Comparison of ENCODE assay signal across 8 cellular contexts in the genomic region with DNA sequence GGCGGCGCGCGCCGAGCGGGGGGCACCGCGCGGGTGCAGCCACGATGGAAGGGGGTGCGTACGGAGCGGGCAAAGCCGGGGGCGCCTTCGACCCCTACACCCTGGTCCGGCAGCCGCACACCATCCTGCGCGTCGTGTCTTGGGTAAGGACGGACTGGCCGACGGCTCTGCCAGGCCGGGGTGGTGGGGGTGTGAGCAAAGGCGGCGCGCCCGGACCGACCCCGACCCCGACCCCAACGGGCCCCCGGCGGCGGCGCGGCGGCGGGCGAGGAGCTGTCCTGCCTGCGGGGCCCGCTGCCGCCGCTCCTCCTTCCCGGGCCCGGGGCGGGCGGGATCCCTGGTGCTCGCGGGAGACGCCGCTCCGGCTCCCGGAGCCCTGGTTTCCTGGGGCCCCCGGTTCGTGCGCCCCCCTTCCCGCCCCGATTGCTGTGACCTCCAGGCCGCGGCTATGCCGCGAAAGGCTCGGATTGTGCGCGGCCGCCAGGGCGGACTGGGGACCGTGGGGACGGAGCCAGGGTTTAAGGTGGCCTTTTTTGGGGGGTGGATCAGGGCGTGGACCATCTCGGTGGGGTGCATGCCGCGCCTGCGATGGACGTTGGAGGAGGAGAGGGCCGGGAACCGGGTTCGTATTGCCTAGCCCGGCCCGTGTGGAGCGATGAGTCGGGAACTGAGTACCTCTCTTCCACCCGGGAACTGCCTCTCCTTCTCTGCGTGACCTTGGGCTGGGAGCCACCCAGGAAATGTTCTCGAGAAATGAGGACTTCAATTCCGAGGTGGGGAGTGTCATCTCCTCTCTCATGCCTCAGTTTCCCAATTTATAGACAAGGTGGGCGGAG. TPM values are rescaled to one million over a fixed set of nuclear protein-coding genes. Genes with fewer than 3 reads are reported as not detected.
DNase-seq lines count a peak whose midpoint lies in the region; ATAC-seq and TF ChIP-seq lines count a peak whose summit lies in the region.

A gene with protein sequence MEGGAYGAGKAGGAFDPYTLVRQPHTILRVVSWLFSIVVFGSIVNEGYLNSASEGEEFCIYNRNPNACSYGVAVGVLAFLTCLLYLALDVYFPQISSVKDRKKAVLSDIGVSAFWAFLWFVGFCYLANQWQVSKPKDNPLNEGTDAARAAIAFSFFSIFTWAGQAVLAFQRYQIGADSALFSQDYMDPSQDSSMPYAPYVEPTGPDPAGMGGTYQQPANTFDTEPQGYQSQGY (plus strand): TSS at position 25 of the 836 bp plus-strand sequence. CDS start 20 bp downstream, at position 45.

- peak within 1 kb of the TSS; percentile 63 for H3K9ac ChIP-seq in OCI-LY1 (ENCODE audit: low read length)

- 5% methylated on average over 89 of the region's 89 CpGs for WGBS in ectodermal cell, 2 experiments
- 2% methylated on average over 89 of the region's 89 CpGs for WGBS in urinary bladder

- H3K9me2 ChIP-seq in OCI-LY1 (ENCODE audit: low read depth, low read length): no peaks in the 10 kb centered on the region

- H3K36me3 ChIP-seq in OCI-LY1 (ENCODE audit: insufficient read depth, low read length) (no peaks in the 10 kb centered on the region), ectodermal cell (ENCODE audit: control insufficient read depth, insufficient read depth, low read length) (no peaks in the 10 kb centered on the region), mucosa of descending colon (ENCODE audit: low read depth) (no peaks in the 10 kb centered on the region), urinary bladder (ENCODE audit: insufficient read depth) (no peaks in the 10 kb centered on the region)

- in situ Hi-C loops in G401 (cut with HindIII; ENCODE audit: low sequenced_read_pairs): loop anchor here (10.0 kb wide), 1 partner anchor 55 kb away; no protein-coding TSS in a partner anchor

- DNase-seq in G401 (ENCODE audit: low spot score) (peak; percentile 61), mucosa of descending colon (no peak), NCI-H1436 (lab: John Stamatoyannopoulos, UW) (no peak), SIG-M5 (lab: John Stamatoyannopoulos, UW) (no peak)

- ATAC-seq in mucosa of descending colon: peak; percentile 20
- no peak for ATAC-seq in GM18520 (IDR thresholded peaks at IDR 0.05; ENCODE audit: unreplicated experiment)

- H3K9me3 ChIP-seq in OCI-LY1 (ENCODE audit: low read length) (no peaks in the 10 kb centered on the region), ectodermal cell (ENCODE audit: control insufficient read depth, low read length) (no peaks in the 10 kb centered on the region), mucosa of descending colon (no peaks in the 10 kb centered on the region)

- no peaks in the 10 kb centered on the region for H3F3A ChIP-seq in OCI-LY1 (ENCODE audit: insufficient read depth, low read length)

- H3K4me3 ChIP-seq in OCI-LY1 (ENCODE audit: low read depth, low read length, poor library complexity, severe bottlenecking) (peak within 1 kb of the TSS; percentile 60), ectodermal cell (ENCODE audit: insufficient read depth, low read depth, low read length) (peak within 1 kb of the TSS; percentile 74), mucosa of descending colon (peak within 1 kb of the TSS; percentile 24), urinary bladder (ENCODE audit: low read depth, low read length) (peak within 1 kb of the TSS; percentile 96)

- H3K27ac ChIP-seq in OCI-LY1 (ENCODE audit: low read depth, low read length, poor library complexity, severe bottlenecking): no peak within 1 kb of the TSS
- H3K27ac ChIP-seq in ectodermal cell (ENCODE audit: insufficient read depth, low read depth, low read length, poor library complexity, severe bottlenecking): no peak within 1 kb of the TSS
- peak within 1 kb of the TSS; percentile 78 for H3K27ac ChIP-seq in urinary bladder (ENCODE audit: low read depth)

- H3K27me3 ChIP-seq in OCI-LY1 (ENCODE audit: insufficient read depth, low read length) (peaks cover 10% of the 10 kb centered on the region; the same call in 1 of the 2 replicates), ectodermal cell (ENCODE audit: control insufficient read depth, insufficient read depth, low read length, poor library complexity, severe bottlenecking) (no peaks in the 10 kb centered on the region)

- no peak within 1 kb of the TSS for H2AFZ ChIP-seq in OCI-LY1 (ENCODE audit: low read length)

- TF ChIP-seq CTCF in OCI-LY1 (IDR thresholded peaks at IDR 0.05; ENCODE audit: low read length): no peak
- no peak for TF ChIP-seq CTCF in mucosa of descending colon (IDR thresholded peaks at IDR 0.05)

- intact Hi-C loops in mucosa of descending colon (cut with DNase I, micrococcal nuclease): no loop called here

- H3K4me1 ChIP-seq in OCI-LY1 (ENCODE audit: insufficient read depth, low read length, severe bottlenecking) (peaks cover 9% of the 10 kb centered on the region), ectodermal cell (ENCODE audit: control insufficient read depth, insufficient read depth, low read length) (peaks cover 11% of the 10 kb centered on the region), mucosa of descending colon (ENCODE audit: low read depth) (no peaks in the 10 kb centered on the region), urinary bladder (ENCODE audit: insufficient read depth) (no peaks in the 10 kb centered on the region)

- no peaks in the 10 kb centered on the region for H3K79me2 ChIP-seq in OCI-LY1 (ENCODE audit: insufficient read depth, low read length)

- peak within 1 kb of the TSS; percentile 78 for H3K4me2 ChIP-seq in OCI-LY1 (ENCODE audit: low read length)

- H4K20me1 ChIP-seq in OCI-LY1 (ENCODE audit: insufficient read depth, low read length): no peaks in the 10 kb centered on the region

RNA-seq across cellular contexts. Expression of the gene that starts here (rescaled TPM):
- total RNA-seq in G401 (2014; rRNA removed; shearing (Covaris generic)): 48.0 and 67.0 TPM in 2 replicates
- polyA plus RNA-seq in ectodermal cell (2013, experiment 1 of 4): 33.4 TPM
- 31.1 TPM for polyA plus RNA-seq in ectodermal cell (2013, experiment 2 of 4)
- polyA plus RNA-seq in ectodermal cell (2013, experiment 3 of 4): 30.1 TPM
- 32.9 TPM for polyA plus RNA-seq in ectodermal cell (2013, experiment 4 of 4)
- total RNA-seq in mucosa of descending colon (10 to 100 TPM in 1 of 3 donors, 1 to 10 TPM in 2; 1.7 to 26.5 (median 2.9) TPM), urinary bladder (13.3 TPM)
- 54.6 TPM for polyA plus RNA-seq in urinary bladder

Comparison
In these comparisons a context has a peak if more than half of its experiments do, and no peak if none do; other contexts are left out.
1. H3K4me3 ChIP-seq: peak in every context shown above with its lines; median percentile 96 in urinary bladder; 74 in ectodermal cell; 60 in OCI-LY1; 24 in mucosa of descending colon.